30 cellular contexts compared by ENCODE assay signal in the genomic region with DNA sequence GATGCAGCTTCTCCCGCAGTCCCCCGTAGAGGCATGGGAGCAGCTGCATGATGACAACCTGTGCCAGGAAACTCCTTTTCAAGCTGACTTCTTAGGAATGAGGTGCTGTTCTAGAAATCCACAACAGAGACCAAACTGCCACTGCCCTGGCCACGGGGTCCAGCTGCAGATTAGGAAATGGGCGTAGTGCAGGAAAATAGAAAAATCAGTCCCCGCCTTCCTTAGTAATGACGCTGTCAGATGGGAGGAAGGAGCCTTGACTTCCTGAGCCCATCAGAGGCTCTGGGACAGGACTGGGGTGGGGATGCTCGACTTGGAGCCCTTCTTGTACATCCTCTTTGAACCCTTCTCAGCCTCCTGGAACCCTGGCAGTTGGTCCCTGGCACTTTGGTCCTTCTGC.
"Had no signal": no experiment of that assay in that cellular context is flagged by ENCODE, and none has a peak within 500 bp of the region (broad histone marks: within the 10 kb centered on the region; RNA-seq: fewer than 3 reads in every experiment).

No MANE protein-coding gene starts in this region.

- H3K36me3 Mint-ChIP-seq: activated naive CD8-positive, alpha-beta T cell treated with anti-CD3 and anti-CD28 coated beads for 36 hours; naive thymus-derived CD4-positive, alpha-beta T cell; stimulated activated memory B cell treated with anti-CD40 and anti-IgM and Interleukin-4, amounts not matched to agents 10 μg/mL and 1 μg/mL and 100 μg/mL, for 72 hours; type B pancreatic cell had no signal

- H3K4me1 ChIP-seq: adrenal gland, ascending aorta, esophagus squamous epithelium, left lung, pancreas, prostate gland had no signal

- H3K27me3 Mint-ChIP-seq: activated B cell treated with CpG ODN at 0.5 μM for 24 hours; activated CD4-positive, alpha-beta T cell treated with anti-CD3 and anti-CD28 coated beads for 36 hours; activated naive CD8-positive, alpha-beta T cell treated with anti-CD3 and anti-CD28 coated beads for 36 hours; stimulated activated memory B cell treated with anti-CD40 and anti-IgM and Interleukin-4, amounts not matched to agents 10 μg/mL and 1 μg/mL and 100 μg/mL, for 72 hours; stimulated activated naive CD8-positive, alpha-beta T cell treated with anti-CD3 and anti-CD28 coated beads, Interleukin-15, amount 100 ng/mL, for 72 hours had no signal

- H3K4me3 Mint-ChIP-seq: activated B cell treated with CpG ODN at 0.5 μM for 24 hours; activated CD4-positive, alpha-beta T cell treated with anti-CD3 and anti-CD28 coated beads for 36 hours; activated naive CD4-positive, alpha-beta T cell treated with anti-CD3 and anti-CD28 coated beads for 36 hours; activated naive CD8-positive, alpha-beta T cell treated with anti-CD3 and anti-CD28 coated beads for 36 hours; activated T-helper 1 cell treated with anti-CD3 and anti-CD28 coated beads, Interleukin-12 subunit alpha, Interleukin-12 subunit beta, Interleukin-2, Interleukin-4 antibody, amounts not matched to agents 30 ng/mL and 10 ng/mL and 1 ng/mL, durations not matched to agents 14 hours and 24 hours and 36 hours; naive thymus-derived CD4-positive, alpha-beta T cell; stimulated activated memory B cell treated with anti-CD40 and anti-IgM and Interleukin-4, amounts not matched to agents 10 μg/mL and 1 μg/mL and 100 μg/mL, for 72 hours; stimulated activated naive CD8-positive, alpha-beta T cell treated with anti-CD3 and anti-CD28 coated beads, Interleukin-15, amount 100 ng/mL, for 72 hours; type B pancreatic cell had no signal

- H3K9me3 Mint-ChIP-seq: activated B cell treated with CpG ODN at 0.5 μM for 24 hours; activated naive CD4-positive, alpha-beta T cell treated with anti-CD3 and anti-CD28 coated beads for 36 hours; activated naive CD8-positive, alpha-beta T cell treated with anti-CD3 and anti-CD28 coated beads for 36 hours; activated T-helper 1 cell treated with anti-CD3 and anti-CD28 coated beads, Interleukin-12 subunit alpha, Interleukin-12 subunit beta, Interleukin-2, Interleukin-4 antibody, amounts not matched to agents 30 ng/mL and 10 ng/mL and 1 ng/mL, durations not matched to agents 14 hours and 24 hours and 36 hours; naive thymus-derived CD4-positive, alpha-beta T cell; stimulated activated memory B cell treated with anti-CD40 and anti-IgM and Interleukin-4, amounts not matched to agents 10 μg/mL and 1 μg/mL and 100 μg/mL, for 72 hours; stimulated activated naive CD8-positive, alpha-beta T cell treated with anti-CD3 and anti-CD28 coated beads, Interleukin-15, amount 100 ng/mL, for 72 hours; type B pancreatic cell had no signal

- H3K4me1 Mint-ChIP-seq: activated B cell treated with CpG ODN at 0.5 μM for 24 hours; activated CD4-positive, alpha-beta T cell treated with anti-CD3 and anti-CD28 coated beads for 36 hours; activated naive CD8-positive, alpha-beta T cell treated with anti-CD3 and anti-CD28 coated beads for 36 hours; naive thymus-derived CD4-positive, alpha-beta T cell; stimulated activated memory B cell treated with anti-CD40 and anti-IgM and Interleukin-4, amounts not matched to agents 10 μg/mL and 1 μg/mL and 100 μg/mL, for 72 hours; stimulated activated naive CD8-positive, alpha-beta T cell treated with anti-CD3 and anti-CD28 coated beads, Interleukin-15, amount 100 ng/mL, for 72 hours had no signal

- H3K4me3 ChIP-seq: adrenal gland, ascending aorta, esophagus squamous epithelium, left lung, pancreas, prostate gland, smooth muscle cell, vagina had no signal

- H3K36me3 ChIP-seq: adrenal gland, ascending aorta, brain microvascular endothelial cell, esophagus squamous epithelium, left lung, pancreas, prostate gland, vagina had no signal

- ATAC-seq: activated CD4-positive, alpha-beta T cell treated with anti-CD3 and anti-CD28 coated beads for 36 hours; naive thymus-derived CD4-positive, alpha-beta T cell; stimulated activated memory B cell treated with anti-CD40 and anti-IgM and Interleukin-4, amounts not matched to agents 10 μg/mL and 1 μg/mL and 100 μg/mL, for 72 hours; stimulated activated naive CD8-positive, alpha-beta T cell treated with anti-CD3 and anti-CD28 coated beads, Interleukin-15, amount 100 ng/mL, for 72 hours had no signal

- H3K9me3 ChIP-seq: adrenal gland, ascending aorta, esophagus squamous epithelium, left lung, pancreas, prostate gland, vagina had no signal

- H3K27ac ChIP-seq: adrenal gland, ascending aorta, brain microvascular endothelial cell, epithelial cell of prostate, esophagus squamous epithelium, left lung, pancreas, prostate gland, vagina had no signal

- H3K27ac Mint-ChIP-seq: activated B cell treated with CpG ODN at 0.5 μM for 24 hours; activated CD4-positive, alpha-beta T cell treated with anti-CD3 and anti-CD28 coated beads for 36 hours; activated naive CD4-positive, alpha-beta T cell treated with anti-CD3 and anti-CD28 coated beads for 36 hours; activated naive CD8-positive, alpha-beta T cell treated with anti-CD3 and anti-CD28 coated beads for 36 hours; activated T-helper 1 cell treated with anti-CD3 and anti-CD28 coated beads, Interleukin-12 subunit alpha, Interleukin-12 subunit beta, Interleukin-2, Interleukin-4 antibody, amounts not matched to agents 30 ng/mL and 10 ng/mL and 1 ng/mL, durations not matched to agents 14 hours and 24 hours and 36 hours; naive thymus-derived CD4-positive, alpha-beta T cell; stimulated activated memory B cell treated with anti-CD40 and anti-IgM and Interleukin-4, amounts not matched to agents 10 μg/mL and 1 μg/mL and 100 μg/mL, for 72 hours; stimulated activated naive CD8-positive, alpha-beta T cell treated with anti-CD3 and anti-CD28 coated beads, Interleukin-15, amount 100 ng/mL, for 72 hours; type B pancreatic cell had no signal

- H3K4me2 ChIP-seq: smooth muscle cell had no signal

- H3K27me3 ChIP-seq: adrenal gland, ascending aorta, brain microvascular endothelial cell, esophagus squamous epithelium, left lung, pancreas, vagina had no signal

- FAIRE-seq: islet of Langerhans, pancreas had no signal

- DNase-seq: activated B cell treated with CpG ODN at 0.5 μM for 24 hours; activated CD4-positive, alpha-beta T cell treated with anti-CD3 and anti-CD28 coated beads for 36 hours; activated CD4-positive, alpha-beta T cell treated with anti-CD3 and anti-CD28 coated beads, Interleukin-2, amount 50 U/mL, for 48 hours; activated effector memory CD4-positive, alpha-beta T cell treated with anti-CD3 and anti-CD28 coated beads, Interleukin-2, amount 50 U/mL, for 16 hours; activated naive CD4-positive, alpha-beta T cell treated with anti-CD3 and anti-CD28 coated beads for 36 hours; activated naive CD8-positive, alpha-beta T cell treated with anti-CD3 and anti-CD28 coated beads for 36 hours; brain microvascular endothelial cell; caudate nucleus; esophagus squamous epithelium; foreskin melanocyte; left lung; midbrain; naive thymus-derived CD4-positive, alpha-beta T cell; retina; stimulated activated CD4-positive, alpha-beta T cell treated with anti-CD3 and anti-CD28 coated beads, Interleukin-1b, Interleukin-23, amount 100 ng/mL, for 48 hours; stimulated activated CD4-positive, alpha-beta T cell treated with anti-CD3 and anti-CD28 coated beads, Interleukin-4, amount 100 ng/mL, for 4 hours; stimulated activated CD8-positive, alpha-beta memory T cell treated with anti-CD3 and anti-CD28 coated beads, Interleukin-4, amount 100 ng/mL, for 48 hours; stimulated activated naive CD8-positive, alpha-beta T cell treated with anti-CD3 and anti-CD28 coated beads, Interleukin-15, amount 100 ng/mL, for 72 hours; T-helper 2 cell had no signal
